ENCODE assay signal across 8 cellular contexts in the genomic region with DNA sequence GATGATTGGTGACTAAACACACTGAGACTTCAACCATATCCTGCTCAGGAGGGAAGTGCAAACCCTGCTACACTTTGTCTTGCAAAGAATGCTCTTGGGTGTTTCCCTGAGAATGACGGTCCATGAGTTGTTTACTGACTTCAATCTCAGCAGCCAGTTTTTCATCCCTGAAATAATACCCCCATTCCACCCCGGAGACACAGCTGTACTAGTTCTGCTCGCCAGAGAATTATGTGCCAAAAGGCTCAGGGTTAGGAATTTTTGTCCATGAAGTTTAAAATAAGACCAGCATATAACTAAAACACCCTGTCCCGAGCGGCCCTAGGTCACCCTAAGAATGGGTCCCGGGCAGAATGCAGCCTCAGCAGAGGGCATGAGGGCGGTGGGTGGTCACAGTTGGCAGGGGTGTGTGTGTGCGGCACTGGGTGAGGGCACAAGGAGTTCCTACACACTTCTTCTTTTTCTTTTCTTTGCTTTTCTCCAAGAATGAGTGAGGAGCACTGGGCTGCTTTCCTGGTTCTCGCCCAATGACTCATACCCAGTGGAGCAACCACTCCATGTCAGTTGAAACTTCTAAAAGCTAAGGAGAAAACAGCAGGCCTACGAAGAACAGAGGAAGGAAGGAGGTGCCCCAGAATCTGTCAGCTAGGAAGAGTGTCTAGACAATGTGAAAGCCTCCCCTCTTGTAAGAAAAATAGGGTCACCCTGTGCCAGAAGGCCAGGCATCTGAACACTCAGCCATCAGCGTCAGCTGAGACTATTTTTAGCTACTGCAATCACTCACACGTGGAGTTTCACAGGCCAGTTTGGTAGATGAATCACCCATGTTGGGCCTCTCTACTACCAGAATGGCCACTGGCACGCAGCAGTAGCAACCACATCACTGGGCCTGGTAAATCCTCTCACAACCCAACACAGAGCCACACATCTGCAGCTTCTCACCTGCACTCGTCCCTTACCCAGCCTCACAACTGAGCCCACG.
DNase-seq lines count a peak whose midpoint lies in the region; ATAC-seq, FAIRE-seq and TF ChIP-seq lines count a peak whose summit lies in the region.

No MANE protein-coding gene starts in this region.

- no peaks in the 10 kb centered on the region for H3K4me1 Mint-ChIP-seq in CD4-positive, alpha-beta memory T cell

- WGBS in transverse colon (ENCODE audit: low coverage in 1 of 2), 2 donors: 50 to 78% methylated on average over 10 to 15 of the region's 15 CpGs

- ATAC-seq in GM19468 (IDR thresholded peaks at IDR 0.05; ENCODE audit: extremely low read depth, unreplicated experiment) (peak; percentile 96), HG03457 (IDR thresholded peaks at IDR 0.05; ENCODE audit: unreplicated experiment) (peak; percentile 93)

- FAIRE-seq in keratinocyte (lab: Jason Lieb, UNC): no peak

- H3K4me2 ChIP-seq in keratinocyte (ENCODE audit: control insufficient read depth, extremely low read depth, insufficient read depth, low read depth, low read length): no peak overlapping the region

- CTCF ChIA-PET in CD4-positive, alpha-beta memory T cell (lab: Charles Lee; ENCODE audit: partially characterized antibody): no interaction called here

- H3K9me1 ChIP-seq in keratinocyte (ENCODE audit: control insufficient read depth, extremely low read depth, insufficient read depth, low read length): no peaks in the 10 kb centered on the region

- TF ChIP-seq EP300 in transverse colon (IDR thresholded peaks at IDR 0.05; ENCODE audit: low read depth): peak; percentile 35

- H3K27me3 ChIP-seq in keratinocyte (ENCODE audit: control insufficient read depth, extremely low read depth, insufficient read depth, low read length): no peaks in the 10 kb centered on the region
- no peaks in the 10 kb centered on the region for H3K27me3 ChIP-seq in transverse colon
- no peaks in the 10 kb centered on the region for H3K27me3 ChIP-seq in CD4-positive, alpha-beta memory T cell (ENCODE audit: insufficient read depth, low read length)

- in situ Hi-C loops in transverse colon (cut with MboI; ENCODE audit: low pct_ligation_motif_present in 1 of 4, low pct_unique_long_range_greater_than_20kb in 1 of 4, low sequenced_read_pairs in 3 of 4): no loop called here

- H3K9me3 Mint-ChIP-seq in CD4-positive, alpha-beta memory T cell: no peaks in the 10 kb centered on the region

- H3K4me3 Mint-ChIP-seq in CD4-positive, alpha-beta memory T cell: no peak overlapping the region

- TF ChIP-seq CTCF in keratinocyte (optimal IDR thresholded peaks at IDR 0.05 in 1 of 3, IDR thresholded peaks at IDR 0.05 in 1 of 3, conservative IDR thresholded peaks at IDR 0.05 in 1 of 3; ENCODE audit: extremely low read depth in 1 of 3, insufficient read depth in 2 of 3, low read length in 3 of 3) (no peak), transverse colon (IDR thresholded peaks at IDR 0.05) (no peak)

- peak overlapping the region; percentile 2 for H3K27ac ChIP-seq in keratinocyte (ENCODE audit: control insufficient read depth, insufficient read depth, low read length)
- H3K27ac ChIP-seq in transverse colon: peak overlapping the region; percentile 78 to 90 (median 84)
- no peak overlapping the region for H3K27ac ChIP-seq in CD4-positive, alpha-beta memory T cell (ENCODE audit: low read depth, low read length)

- no peaks in the 10 kb centered on the region for H3K36me3 ChIP-seq in keratinocyte (ENCODE audit: control insufficient read depth in 2 of 2, extremely low read depth in 1 of 2, insufficient read depth in 2 of 2, low read length in 2 of 2)
- H3K36me3 ChIP-seq in transverse colon: no peaks in the 10 kb centered on the region
- no peaks in the 10 kb centered on the region for H3K36me3 ChIP-seq in CD4-positive, alpha-beta memory T cell (ENCODE audit: insufficient read depth, low read length)

- H3K4me3 ChIP-seq in keratinocyte (ENCODE audit: control insufficient read depth in 2 of 3, extremely low read depth in 1 of 3, insufficient read depth in 2 of 3, low read depth in 1 of 3, low read length in 3 of 3) (no peak overlapping the region), transverse colon (no peak overlapping the region)
- no peak overlapping the region for H3K4me3 ChIP-seq in CD4-positive, alpha-beta memory T cell (ENCODE audit: low read length in 2 of 2)

- no peaks in the 10 kb centered on the region for H3K9me3 ChIP-seq in keratinocyte (ENCODE audit: control insufficient read depth, low read depth, low read length)
- no peaks in the 10 kb centered on the region for H3K9me3 ChIP-seq in transverse colon
- no peaks in the 10 kb centered on the region for H3K9me3 ChIP-seq in CD4-positive, alpha-beta memory T cell (ENCODE audit: control insufficient read depth in 1 of 2, low read length in 2 of 2)

- intact Hi-C loops in transverse colon (cut with DNase I; ENCODE audit: low total_unique reads): loop anchor here (10.0 kb wide), 1 partner anchor 151 kb away; no protein-coding TSS in a partner anchor
- intact Hi-C loops in CD4-positive, alpha-beta memory T cell (cut with micrococcal nuclease): no loop called here

- H2AFZ ChIP-seq in keratinocyte (ENCODE audit: control insufficient read depth, low read length): no peak overlapping the region

- no peaks in the 10 kb centered on the region for H3K4me1 ChIP-seq in keratinocyte (ENCODE audit: control insufficient read depth, extremely low read depth, insufficient read depth, low read length)
- peaks cover 8 to 24% (median 11%) of the 10 kb centered on the region in 4 donors for H3K4me1 ChIP-seq in transverse colon
- no peaks in the 10 kb centered on the region for H3K4me1 ChIP-seq in CD4-positive, alpha-beta memory T cell (ENCODE audit: insufficient read depth, low read length)

- no peaks in the 10 kb centered on the region for H3K27me3 Mint-ChIP-seq in CD4-positive, alpha-beta memory T cell

- POLR2A ChIA-PET in CD4-positive, alpha-beta memory T cell (lab: Charles Lee; ENCODE audit: partially characterized antibody): no interaction called here

- H3K9ac ChIP-seq in keratinocyte (ENCODE audit: control insufficient read depth, extremely low read depth, insufficient read depth, low read length): no peak overlapping the region

- dilution Hi-C loops in keratinocyte (cut with MboI; ENCODE audit: extremely low pct_ligation_motif_present, low sequenced_read_pairs): no loop called here

- H4K20me1 ChIP-seq in keratinocyte (ENCODE audit: control insufficient read depth, extremely low read depth, insufficient read depth, low read length): no peaks in the 10 kb centered on the region

- no peaks in the 10 kb centered on the region for H3K36me3 Mint-ChIP-seq in CD4-positive, alpha-beta memory T cell

- H3K79me2 ChIP-seq in keratinocyte (ENCODE audit: control insufficient read depth, insufficient read depth, low read length): no peaks in the 10 kb centered on the region

- DNase-seq in AG08396 (ENCODE audit: low spot score) (peak; percentile 87), amniotic epithelial cell (ENCODE audit: low read depth) (peak; percentile 99), keratinocyte (ENCODE audit: low read depth, low spot score) (no peak), transverse colon (peak; percentile 32), OCI-M1 (lab: John Stamatoyannopoulos, UW) (no peak)
- DNase-seq in CD4-positive, alpha-beta memory T cell: no peak

- no peak for TF ChIP-seq POLR2A in transverse colon (IDR thresholded peaks at IDR 0.05)

- no peak overlapping the region for H3K27ac Mint-ChIP-seq in CD4-positive, alpha-beta memory T cell

Comparison
In these comparisons a context has a peak if more than half of its experiments do, and no peak if none do; other contexts are left out.
1. DNase-seq: peak in AG08396 (single experiment), amniotic epithelial cell (single experiment) and transverse colon (single experiment); none in keratinocyte (single experiment), OCI-M1 (single experiment) and CD4-positive, alpha-beta memory T cell (0 of 5).